ENCODE assay signal across 1 cellular context in genomic region chr4:183758006-183758734, GRCh38.
TF ChIP-seq lines count a peak whose summit lies in the region.

No MANE protein-coding gene starts in this region.

TF ChIP-seq in WTC11, 78 proteins besides CTCF, POLR2A, EP300 and RAD21 (continued from another document):
- TF ChIP-seq ERG (CRISPR knock-in tag; IDR thresholded peaks at IDR 0.05) (no peak), EMX1 (CRISPR knock-in tag; IDR thresholded peaks at IDR 0.05) (no peak), TEAD4 (CRISPR knock-in tag; IDR thresholded peaks at IDR 0.05) (no peak)
TF ChIP-seq in WTC11: peak in this region for 3.
